In the genomic region with DNA sequence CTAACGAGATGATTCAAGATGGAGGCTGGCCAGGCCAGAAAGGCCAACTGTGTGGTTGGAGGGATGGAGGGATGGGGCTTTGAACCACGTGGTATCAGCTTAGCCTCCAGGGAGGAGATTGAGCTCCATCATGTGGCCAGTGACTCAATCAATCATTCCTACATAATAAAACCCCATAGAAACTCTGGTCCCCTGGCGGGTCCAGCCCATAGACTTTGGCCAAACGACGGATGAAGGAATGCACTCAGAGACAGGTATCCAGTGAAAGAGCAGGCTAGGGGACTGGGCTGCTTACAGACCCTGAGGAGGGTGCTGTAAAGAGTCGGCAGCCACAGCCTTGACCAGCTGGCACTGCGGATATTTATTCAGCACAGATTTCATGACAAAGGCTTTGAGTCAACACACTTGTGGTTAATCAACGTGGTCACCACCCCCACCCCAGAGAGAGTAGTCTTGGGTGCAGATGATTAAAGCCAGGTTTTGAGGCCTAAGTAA, we compare ENCODE assay signal across 12 cellular contexts.
DNase-seq lines count a peak whose midpoint lies in the region; FAIRE-seq and TF ChIP-seq lines count a peak whose summit lies in the region.
"Had no signal": no experiment of that assay in that cellular context is flagged by ENCODE, and none has a peak within 500 bp of the region (broad histone marks: within the 10 kb centered on the region; RNA-seq: fewer than 3 reads in every experiment).

No MANE protein-coding gene starts in this region.

- CTCF ChIA-PET in H1 (lab: Charles Lee; ENCODE audit: partially characterized antibody): no interaction called here

- no peak for TF ChIP-seq CTCF in H1 (IDR thresholded peaks at IDR 0.05; ENCODE audit: control extremely low read depth in 1 of 3, insufficient read depth in 1 of 3, low read depth in 1 of 3, low read length in 3 of 3)
- TF ChIP-seq CTCF in spleen (IDR thresholded peaks at IDR 0.05 in 8 of 11, conservative IDR thresholded peaks at IDR 0.05 in 3 of 11): no peak
- no peak for TF ChIP-seq CTCF in tibial nerve (IDR thresholded peaks at IDR 0.05)

- no peak overlapping the region for H3K4me2 ChIP-seq in H1 (ENCODE audit: insufficient read depth in 1 of 2, low read depth in 2 of 2, low read length in 2 of 2)

- TF ChIP-seq RAD21 in H1 (IDR thresholded peaks at IDR 0.05 in 1 of 2, conservative IDR thresholded peaks at IDR 0.05 in 1 of 2; ENCODE audit: low read depth in 2 of 2, low read length in 2 of 2): peak in 1 of 2 experiments; percentile 25; a peak in 2 of 4 replicates

- DNase-seq in activated CD8-positive, alpha-beta memory T cell treated with anti-CD3 and anti-CD28 coated beads for 24 hours: peak; percentile 53
- DNase-seq in activated CD8-positive, alpha-beta memory T cell treated with anti-CD3 and anti-CD28 coated beads, Interleukin-2, amount 50 U/mL, for 4 hours: no peak
- peak; percentile 46 for DNase-seq in OCI-M1 (lab: John Stamatoyannopoulos, UW)
- DNase-seq in H1 (ENCODE audit: low read depth in 1 of 2, low spot score in 2 of 2): no peak
- DNase-seq in spleen: peak; percentile 23
- no peak for DNase-seq in stimulated activated CD4-positive, alpha-beta T cell treated with anti-CD3 and anti-CD28 coated beads, Interleukin-4, amount 100 ng/mL, for 24 hours
- DNase-seq in stimulated activated CD4-positive, alpha-beta T cell treated with anti-CD3 and anti-CD28 coated beads, Interleukin-4, amount 100 ng/mL, for 4 hours: no peak
- no peak for DNase-seq in tibial nerve (ENCODE audit: low spot score in 2 of 2)
- DNase-seq: effector CD4-positive, alpha-beta T cell; NCI-H1930; stimulated activated CD4-positive, alpha-beta T cell treated with anti-CD3 and anti-CD28 coated beads, Interleukin-12 subunit alpha, Interleukin-12 subunit beta, amount 100 ng/mL, for 4 hours had no signal

- H3K56ac ChIP-seq in H1 (replicated peaks; ENCODE audit: insufficient read length, low read depth, low read length): no peak overlapping the region

- no peak for TF ChIP-seq EP300 in H1 (IDR thresholded peaks at IDR 0.05; ENCODE audit: borderline replicate concordance in 1 of 2, low read depth in 2 of 2, low read length in 2 of 2)
- TF ChIP-seq EP300 in tibial nerve (IDR thresholded peaks at IDR 0.05): no peak

- H3K4ac ChIP-seq in H1 (replicated peaks; ENCODE audit: insufficient read length, low read depth, low read length): no peak overlapping the region

- no peak overlapping the region for H2AK5ac ChIP-seq in H1 (ENCODE audit: low read depth, low read length)

- H3K4me1 ChIP-seq in H1 (replicated peaks in 1 of 4; ENCODE audit: control insufficient read depth in 3 of 4, insufficient read depth in 4 of 4, low read length in 3 of 4): peaks cover 1 to 15% (median 4%) of the 10 kb centered on the region in 4 experiments; a peak in 4 of 7 replicates
- H3K4me1 ChIP-seq in spleen: peaks cover 0 to 15% (median 7%) of the 10 kb centered on the region in 6 donors
- peaks cover 0 to 6% (median 0%) of the 10 kb centered on the region in 4 donors for H3K4me1 ChIP-seq in tibial nerve

- 81% methylated on average over 8 of the region's 8 CpGs; no CpG with 5 or more reads in 1 of the 2 experiments for WGBS in H1 (ENCODE audit: extremely low coverage in 1 of 2, insufficient coverage in 1 of 2, insufficient read length in 1 of 2, insufficient replicate concordance in 2 of 2, low coverage in 1 of 2, low lambda C conversion rate in 2 of 2, missing lambda C conversion rate in 1 of 2), 2 experiments
- WGBS in spleen, 5 donors: 76 to 82% (median 78%) methylated on average over 8 of the region's 8 CpGs
- 74 to 88% methylated on average over 7 to 8 of the region's 8 CpGs for WGBS in tibial nerve, 2 donors

- no peak overlapping the region for H2BK15ac ChIP-seq in H1 (ENCODE audit: low read length)

- no peak overlapping the region for H4K91ac ChIP-seq in H1 (replicated peaks; ENCODE audit: insufficient read length, low read length)

- H3K79me2 ChIP-seq in H1 (ENCODE audit: control insufficient read depth in 1 of 2, insufficient read depth in 2 of 2, low read length in 2 of 2): no peaks in the 10 kb centered on the region

- H3K27ac ChIP-seq in H1 (ENCODE audit: low read depth, low read length) (no peak overlapping the region), spleen (no peak overlapping the region), tibial nerve (no peak overlapping the region)

- H3K4me3 ChIP-seq in H1 (ENCODE audit: extremely low read depth in 1 of 4, insufficient read depth in 2 of 4, low read depth in 3 of 4, low read length in 4 of 4): no peak overlapping the region
- no peak overlapping the region for H3K4me3 ChIP-seq in spleen
- no peak overlapping the region for H3K4me3 ChIP-seq in tibial nerve

- no peak for FAIRE-seq in H1 (lab: Jason Lieb, UNC)
- FAIRE-seq: RCC 7860 had no signal

- H4K5ac ChIP-seq in H1 (ENCODE audit: insufficient read length, low read depth, low read length): no peak overlapping the region

- no peaks in the 10 kb centered on the region for H4K20me1 ChIP-seq in H1 (replicated peaks in 1 of 2; ENCODE audit: control insufficient read depth in 1 of 2, insufficient read depth in 2 of 2, low read length in 2 of 2)

- H3K9me3 ChIP-seq in H1 (ENCODE audit: insufficient read depth in 2 of 2, low read depth in 1 of 2, low read length in 1 of 2) (peaks cover 4 to 6% of the 10 kb centered on the region in 2 experiments; a peak in 2 of 4 replicates), spleen (peaks cover 0 to 8% (median 1%) of the 10 kb centered on the region in 8 donors), tibial nerve (peaks cover 0 to 18% (median 0%) of the 10 kb centered on the region in 4 donors)

- no peak overlapping the region for H2BK12ac ChIP-seq in H1 (ENCODE audit: low read depth, low read length)

- POLR2A ChIA-PET in H1 (lab: Charles Lee; ENCODE audit: partially characterized antibody): no interaction called here

- H3K23me2 ChIP-seq in H1 (ENCODE audit: low read depth, low read length): no peaks in the 10 kb centered on the region

- no peak overlapping the region for H3K23ac ChIP-seq in H1 (ENCODE audit: insufficient read length)

- H3K79me1 ChIP-seq in H1 (ENCODE audit: low read depth, low read length): no peaks in the 10 kb centered on the region

- no peak overlapping the region for H4K8ac ChIP-seq in H1 (ENCODE audit: extremely low read depth, insufficient read depth, low read length)

- H2BK120ac ChIP-seq in H1 (replicated peaks; ENCODE audit: low read depth, low read length): no peak overlapping the region

- H3K27me3 ChIP-seq in H1 (replicated peaks in 1 of 4; ENCODE audit: control insufficient read depth in 3 of 4, extremely low read depth in 1 of 4, insufficient read depth in 3 of 4, low read length in 3 of 4) (peaks cover 0 to 2% (median 0%) of the 10 kb centered on the region in 4 experiments; a peak in 1 of 7 replicates), spleen (replicated peaks in 1 of 7) (peaks cover 0 to 16% (median 0%) of the 10 kb centered on the region in 7 donors), tibial nerve (peaks cover 0 to 3% of the 10 kb centered on the region in 2 donors)

- no peak overlapping the region for H2BK20ac ChIP-seq in H1 (ENCODE audit: low read length)

- H3K36me3 ChIP-seq in H1 (ENCODE audit: control insufficient read depth in 2 of 4, insufficient read depth in 4 of 4, low read length in 3 of 4) (no peaks in the 10 kb centered on the region), spleen (no peaks in the 10 kb centered on the region), tibial nerve (no peaks in the 10 kb centered on the region)

- no peak overlapping the region for H2AFZ ChIP-seq in H1 (ENCODE audit: low read length)

- H2BK5ac ChIP-seq in H1 (ENCODE audit: low read depth, low read length): no peak overlapping the region

- H3K14ac ChIP-seq in H1 (ENCODE audit: insufficient read length): no peak overlapping the region

- no peak overlapping the region for H3K18ac ChIP-seq in H1 (ENCODE audit: extremely low read depth, low read length)

- TF ChIP-seq POLR2A in H1 (IDR thresholded peaks at IDR 0.05; ENCODE audit: control extremely low read depth in 1 of 2, low read depth in 2 of 2, low read length in 2 of 2): no peak
- TF ChIP-seq POLR2A in spleen (IDR thresholded peaks at IDR 0.05): no peak
- no peak for TF ChIP-seq POLR2A in tibial nerve (IDR thresholded peaks at IDR 0.05)

- intact Hi-C loops in spleen (cut with DNase I; ENCODE audit: low total_unique reads): no loop called here

- H3K9ac ChIP-seq in H1 (replicated peaks in 1 of 4; ENCODE audit: extremely low read depth in 1 of 4, low read depth in 3 of 4, low read length in 3 of 4): no peak overlapping the region

TF ChIP-seq in H1, 55 proteins besides CTCF, POLR2A, EP300 and RAD21:
- TF ChIP-seq CHD2 (IDR thresholded peaks at IDR 0.05; ENCODE audit: low read length): no peak
- 0 out of 2 replicates have a peak, but pooled peaks have one; percentile 24 for TF ChIP-seq YY1 (IDR thresholded peaks at IDR 0.05; ENCODE audit: low read depth, low read length)

Comparison
In these comparisons a context has a peak if more than half of its experiments do, and no peak if none do; other contexts are left out.
1. DNase-seq: peak in activated CD8-positive, alpha-beta memory T cell treated with anti-CD3 and anti-CD28 coated beads for 24 hours (single experiment), OCI-M1 (single experiment) and spleen (single experiment); none in activated CD8-positive, alpha-beta memory T cell treated with anti-CD3 and anti-CD28 coated beads, Interleukin-2, amount 50 U/mL, for 4 hours (single experiment), H1 (0 of 2), stimulated activated CD4-positive, alpha-beta T cell treated with anti-CD3 and anti-CD28 coated beads, Interleukin-4, amount 100 ng/mL, for 24 hours (single experiment), stimulated activated CD4-positive, alpha-beta T cell treated with anti-CD3 and anti-CD28 coated beads, Interleukin-4, amount 100 ng/mL, for 4 hours (0 of 2) and tibial nerve (0 of 2).